In the genomic region with DNA sequence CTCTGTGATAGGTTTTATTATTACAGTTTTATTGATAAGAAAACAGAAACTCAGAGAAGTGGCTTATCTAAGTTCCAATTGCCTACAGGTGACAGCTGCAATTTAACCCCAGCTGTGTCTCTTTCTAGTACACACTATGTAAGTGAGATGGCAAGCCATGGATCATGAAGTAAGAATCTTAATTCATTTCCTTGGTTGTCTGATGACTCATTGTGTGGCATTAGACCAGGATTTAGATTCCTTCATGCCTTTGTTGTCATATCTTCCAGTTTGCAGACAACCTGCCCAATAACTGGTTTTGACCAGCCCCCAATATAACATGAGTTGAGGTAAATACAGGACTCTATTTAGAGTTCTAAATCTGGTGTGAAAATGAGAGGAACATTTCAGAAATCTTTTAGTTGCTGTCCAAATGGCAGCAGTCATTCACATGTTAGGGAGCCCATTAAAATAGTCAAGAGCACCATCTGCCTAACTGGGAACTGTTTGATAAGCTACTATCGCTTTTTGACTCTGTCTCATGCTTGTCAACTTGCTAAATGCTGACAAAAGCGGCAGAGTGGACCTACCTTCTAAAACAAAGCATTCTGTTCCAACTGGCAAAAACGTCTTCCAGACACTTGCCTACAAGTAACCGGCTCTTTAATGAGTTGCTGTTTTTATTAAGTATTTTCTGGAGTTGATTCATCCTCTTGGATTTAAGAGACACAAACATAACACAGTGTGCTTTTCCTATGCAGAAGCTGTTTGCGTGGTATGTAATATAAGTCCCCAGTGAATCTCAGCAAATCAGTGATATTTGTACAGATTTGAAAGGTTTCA, we compare ENCODE assay signal across 11 cellular contexts.
DNase-seq lines count a peak whose midpoint lies in the region; ATAC-seq and TF ChIP-seq lines count a peak whose summit lies in the region.
"Had no signal": no experiment of that assay in that cellular context is flagged by ENCODE, and none has a peak within 500 bp of the region (broad histone marks: within the 10 kb centered on the region; RNA-seq: fewer than 3 reads in every experiment).

No MANE protein-coding gene starts in this region.

- H2BK120ac ChIP-seq in mesenchymal stem cell (ENCODE audit: low read depth, low read length), result no peak overlapping the region

- no peak overlapping the region for H3K4me2 ChIP-seq in mesenchymal stem cell (ENCODE audit: low read length, poor library complexity, severe bottlenecking)
- H3K4me2 ChIP-seq: neural progenitor cell had no signal

- no peak overlapping the region for H3K9ac ChIP-seq in mesenchymal stem cell (ENCODE audit: low read length)
- H3K9ac ChIP-seq: neural progenitor cell had no signal

- no peak overlapping the region for H2AK5ac ChIP-seq in mesenchymal stem cell (ENCODE audit: low read length, severe bottlenecking)

- DNase-seq in AG08396 (ENCODE audit: low spot score) (peak; percentile 36), LNCaP clone FGC (ENCODE audit: low read depth) (peak; percentile 11), cardiac fibroblast (ENCODE audit: low read depth in 2 of 2) (peak; percentile 79 to 82), mesenchymal stem cell (peak; percentile 49), NCI-H446 treated with DMSO at 0.1 percent for 48 hours (lab: John Stamatoyannopoulos, UW) (no peak), NCI-H146 (lab: John Stamatoyannopoulos, UW) (no peak)
- DNase-seq: NCI-H774, T1000 had no signal

- no peak overlapping the region for H2BK15ac ChIP-seq in mesenchymal stem cell (ENCODE audit: low read depth, poor library complexity, severe bottlenecking)

- H3K23ac ChIP-seq in mesenchymal stem cell (ENCODE audit: low read length in 2 of 2), result no peak overlapping the region

- WGBS in mesenchymal stem cell, result 71% methylated on average over 3 of the region's 5 CpGs

- no peak overlapping the region for H3K4ac ChIP-seq in mesenchymal stem cell (ENCODE audit: low read depth in 1 of 2, low read length in 2 of 2)

- H3K27me3 ChIP-seq in mesenchymal stem cell (ENCODE audit: control insufficient read depth in 1 of 2, insufficient read depth in 1 of 2, low read length in 2 of 2), result no peaks in the 10 kb centered on the region
- H3K27me3 ChIP-seq: neural progenitor cell had no signal

- H3K14ac ChIP-seq in mesenchymal stem cell (ENCODE audit: low read length in 2 of 2), result no peak overlapping the region

- no peak overlapping the region for H2AFZ ChIP-seq in mesenchymal stem cell (ENCODE audit: low read depth, low read length)
- H2AFZ ChIP-seq: neural progenitor cell had no signal

- H3K79me1 ChIP-seq in mesenchymal stem cell (replicated peaks; ENCODE audit: low read length, poor library complexity, severe bottlenecking), result no peaks in the 10 kb centered on the region

- no peak overlapping the region for H2BK5ac ChIP-seq in mesenchymal stem cell (ENCODE audit: low read depth, low read length, poor library complexity, severe bottlenecking)

- H3K9me3 ChIP-seq in mesenchymal stem cell (ENCODE audit: control insufficient read depth, low read length), result no peaks in the 10 kb centered on the region

- TF ChIP-seq CTCF in LNCaP clone FGC (IDR thresholded peaks at IDR 0.05; ENCODE audit: control insufficient read depth, extremely low read depth, insufficient read depth) (no peak), cardiac fibroblast (IDR thresholded peaks at IDR 0.05; ENCODE audit: low read depth, low read length) (no peak)

- peaks cover 3% of the 10 kb centered on the region for H3K4me1 ChIP-seq in mesenchymal stem cell (ENCODE audit: control insufficient read depth, insufficient read depth, low read depth, low read length)
- H3K4me1 ChIP-seq: neural progenitor cell had no signal

- no peak overlapping the region for H4K91ac ChIP-seq in mesenchymal stem cell (ENCODE audit: low read length)

- no peak overlapping the region for H4K8ac ChIP-seq in mesenchymal stem cell (ENCODE audit: low read length)

- ATAC-seq in HG03025 (IDR thresholded peaks at IDR 0.05; ENCODE audit: low FRiP score, unreplicated experiment) (no peak), GM21825 (IDR thresholded peaks at IDR 0.05; ENCODE audit: unreplicated experiment) (no peak)

- H2BK12ac ChIP-seq in mesenchymal stem cell (ENCODE audit: low read length in 2 of 2), result no peak overlapping the region

- H3K18ac ChIP-seq in mesenchymal stem cell (ENCODE audit: low read depth in 1 of 2, low read length in 2 of 2), result no peak overlapping the region

- H3K4me3 ChIP-seq in LNCaP clone FGC (ENCODE audit: low read depth, low read length) (no peak overlapping the region), cardiac fibroblast (replicated peaks in 1 of 2; ENCODE audit: low read depth in 2 of 2, low read length in 2 of 2) (no peak overlapping the region), mesenchymal stem cell (ENCODE audit: insufficient read depth in 1 of 2, low read depth in 1 of 2, low read length in 2 of 2) (no peak overlapping the region)
- H3K4me3 ChIP-seq: neural progenitor cell had no signal

- peak overlapping the region; percentile 75 for H3K27ac ChIP-seq in mesenchymal stem cell (ENCODE audit: low read length, poor library complexity, severe bottlenecking)
- H3K27ac ChIP-seq: neural progenitor cell had no signal

- H3K36me3 ChIP-seq in mesenchymal stem cell (ENCODE audit: control insufficient read depth in 1 of 2, insufficient read depth in 2 of 2, low read depth in 1 of 2, low read length in 2 of 2), result no peaks in the 10 kb centered on the region
- H3K36me3 ChIP-seq: neural progenitor cell had no signal

Comparison
In these comparisons a context has a peak if more than half of its experiments do, and no peak if none do; other contexts are left out.
1. DNase-seq: peak in AG08396 (single experiment), LNCaP clone FGC (single experiment), cardiac fibroblast (2 of 2) and mesenchymal stem cell (single experiment); none in NCI-H446 treated with DMSO at 0.1 percent for 48 hours (single experiment) and NCI-H146 (single experiment).